1 cellular context compared by ENCODE assay signal in genomic region chr6:75171581-75172360, GRCh38.
TF ChIP-seq lines count a peak whose summit lies in the region.

No MANE protein-coding gene starts in this region.

TF ChIP-seq in GM23338, 12 proteins besides CTCF, POLR2A, EP300 and RAD21 (continued from another document):
- no peak for TF ChIP-seq ZNF462 (CRISPR knock-in tag; IDR thresholded peaks at IDR 0.05)
- TF ChIP-seq EZH2phosphoT487 (IDR thresholded peaks at IDR 0.05; ENCODE audit: unreplicated experiment): no peak
